Comparison of ENCODE assay signal across 8 cellular contexts in the genomic region with DNA sequence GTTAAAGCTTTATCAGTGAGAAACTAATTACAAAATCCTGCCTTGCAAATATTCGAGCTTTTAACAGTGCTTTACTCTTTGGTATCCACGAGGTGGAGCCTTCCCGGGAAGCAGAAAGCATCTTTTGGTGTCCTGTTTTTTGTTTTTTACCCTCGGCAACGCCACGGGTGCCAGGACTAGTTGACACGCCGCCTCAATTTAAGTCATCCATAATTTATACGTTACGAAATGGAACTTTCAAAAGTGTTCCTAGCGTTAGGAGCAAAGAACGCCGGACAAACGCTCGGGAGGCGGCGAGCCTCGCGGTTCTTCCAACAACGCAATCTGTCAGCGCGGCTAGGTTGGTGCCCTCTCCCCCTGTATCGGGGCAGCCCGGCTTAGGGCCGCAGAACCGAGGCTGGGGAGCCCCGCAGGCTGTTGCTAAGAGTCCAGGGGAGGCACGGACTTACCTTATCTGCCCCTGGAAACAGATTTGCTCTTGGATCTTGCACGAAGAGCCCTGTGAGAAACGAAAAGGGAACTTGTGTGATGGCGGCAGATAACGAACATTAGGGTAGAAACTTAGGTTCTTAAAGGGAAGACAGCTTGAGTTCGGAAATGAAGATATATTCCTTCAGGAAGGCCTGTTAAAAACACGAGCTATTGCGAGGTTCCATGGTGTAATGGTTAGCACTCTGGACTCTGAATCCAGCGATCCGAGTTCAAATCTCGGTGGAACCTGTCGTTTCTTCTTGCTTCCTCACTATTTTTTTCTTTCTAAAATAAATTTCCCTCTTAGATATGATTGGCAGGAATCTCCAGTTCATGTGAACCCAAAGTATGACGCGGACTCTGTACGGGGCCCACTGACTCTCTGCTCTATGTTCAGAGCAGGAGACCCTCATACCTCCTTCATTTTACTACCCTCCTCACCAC. TPM values are rescaled to one million over a fixed set of nuclear protein-coding genes. Genes with fewer than 3 reads are reported as not detected.
DNase-seq lines count a peak whose midpoint lies in the region; ATAC-seq, FAIRE-seq and TF ChIP-seq lines count a peak whose summit lies in the region.

No MANE protein-coding gene starts in this region.

- peak overlapping the region; percentile 90 for H3K4me2 ChIP-seq in neural cell (ENCODE audit: low read length)

- peak overlapping the region; percentile 80 for H3K4me3 ChIP-seq in Jurkat, Clone E6-1 (ENCODE audit: low read length)
- peak overlapping the region; percentile 72 for H3K4me3 ChIP-seq in fibroblast of villous mesenchyme (ENCODE audit: low read depth, low read length)
- H3K4me3 ChIP-seq in neural cell (ENCODE audit: low read length): peak overlapping the region; percentile 97

- no peak for TF ChIP-seq EP300 in neural cell (conservative IDR thresholded peaks at IDR 0.05; ENCODE audit: poor library complexity, severe bottlenecking)

- TF ChIP-seq RAD21 in neural cell (conservative IDR thresholded peaks at IDR 0.05): peak; percentile 73

- no peaks in the 10 kb centered on the region for H4K20me1 ChIP-seq in neural cell (ENCODE audit: insufficient read depth)

- DNase-seq in Caki2 (ENCODE audit: low read depth) (peak; percentile 87), RCC 7860 (ENCODE audit: low spot score) (peak; percentile 78), fibroblast of villous mesenchyme (ENCODE audit: low read depth) (peak; percentile 90), superior temporal gyrus (ENCODE audit: extremely low spot score) (peak; percentile 93)
- DNase-seq in Jurkat, Clone E6-1 (ENCODE audit: low read depth, low spot score): peak; percentile 87
- DNase-seq in activated effector memory CD4-positive, alpha-beta T cell treated with anti-CD3 and anti-CD28 coated beads, Interleukin-2, amount 50 U/mL, for 16 hours: peak; percentile 80

- H3K9me2 ChIP-seq in neural cell (ENCODE audit: insufficient read depth, low read length): no peaks in the 10 kb centered on the region

- peak overlapping the region; percentile 66 for H3K9ac ChIP-seq in neural cell (ENCODE audit: low read length)

- no peaks in the 10 kb centered on the region for H3K36me3 ChIP-seq in neural cell (ENCODE audit: insufficient read depth, low read length)

- H3K79me2 ChIP-seq in neural cell (replicated peaks; ENCODE audit: insufficient read depth, low read length): no peaks in the 10 kb centered on the region

- peak; percentile 72 for ATAC-seq in GM21390 (IDR thresholded peaks at IDR 0.05; ENCODE audit: unreplicated experiment)

- H3K9me3 ChIP-seq in neural cell (ENCODE audit: low read length): no peaks in the 10 kb centered on the region

- H3K27me3 ChIP-seq in neural cell (ENCODE audit: insufficient read depth, low read depth, low read length): peaks cover 31% of the 10 kb centered on the region

- H3K27ac ChIP-seq in neural cell (ENCODE audit: low read length): no peak overlapping the region

- in situ Hi-C loops in Caki2 (cut with HindIII; ENCODE audit: low pct_unique_long_range_greater_than_20kb, low sequenced_read_pairs): no loop called here

- FAIRE-seq in RCC 7860 (lab: Jason Lieb, UNC): peak; percentile 20

- peak overlapping the region; percentile 97 for H2AFZ ChIP-seq in neural cell (ENCODE audit: low read depth, low read length)

- TF ChIP-seq CTCF in fibroblast of villous mesenchyme (IDR thresholded peaks at IDR 0.05; ENCODE audit: insufficient read depth, low read depth, low read length): peak; percentile 76
- TF ChIP-seq CTCF in neural cell (IDR thresholded peaks at IDR 0.05; ENCODE audit: poor library complexity, severe bottlenecking): peak; percentile 90

- no peaks in the 10 kb centered on the region for H3F3A ChIP-seq in neural cell (ENCODE audit: insufficient read depth, low read length, poor library complexity, severe bottlenecking)

TF ChIP-seq in neural cell, 6 proteins besides CTCF, POLR2A, EP300 and RAD21:
- TF ChIP-seq POLR2AphosphoS5 (IDR thresholded peaks at IDR 0.05) (no peak), MXI1 (conservative IDR thresholded peaks at IDR 0.05; ENCODE audit: poor library complexity, severe bottlenecking) (peak; percentile 55), TAF1 (IDR thresholded peaks at IDR 0.05; ENCODE audit: low read depth) (no peak), SMC3 (conservative IDR thresholded peaks at IDR 0.05; ENCODE audit: poor library complexity) (peak; percentile 91), EZH2 (IDR thresholded peaks at IDR 0.05; ENCODE audit: borderline replicate concordance, insufficient read depth, low read length, poor library complexity, severe bottlenecking) (no peak)
- TF ChIP-seq, protein P1, sequence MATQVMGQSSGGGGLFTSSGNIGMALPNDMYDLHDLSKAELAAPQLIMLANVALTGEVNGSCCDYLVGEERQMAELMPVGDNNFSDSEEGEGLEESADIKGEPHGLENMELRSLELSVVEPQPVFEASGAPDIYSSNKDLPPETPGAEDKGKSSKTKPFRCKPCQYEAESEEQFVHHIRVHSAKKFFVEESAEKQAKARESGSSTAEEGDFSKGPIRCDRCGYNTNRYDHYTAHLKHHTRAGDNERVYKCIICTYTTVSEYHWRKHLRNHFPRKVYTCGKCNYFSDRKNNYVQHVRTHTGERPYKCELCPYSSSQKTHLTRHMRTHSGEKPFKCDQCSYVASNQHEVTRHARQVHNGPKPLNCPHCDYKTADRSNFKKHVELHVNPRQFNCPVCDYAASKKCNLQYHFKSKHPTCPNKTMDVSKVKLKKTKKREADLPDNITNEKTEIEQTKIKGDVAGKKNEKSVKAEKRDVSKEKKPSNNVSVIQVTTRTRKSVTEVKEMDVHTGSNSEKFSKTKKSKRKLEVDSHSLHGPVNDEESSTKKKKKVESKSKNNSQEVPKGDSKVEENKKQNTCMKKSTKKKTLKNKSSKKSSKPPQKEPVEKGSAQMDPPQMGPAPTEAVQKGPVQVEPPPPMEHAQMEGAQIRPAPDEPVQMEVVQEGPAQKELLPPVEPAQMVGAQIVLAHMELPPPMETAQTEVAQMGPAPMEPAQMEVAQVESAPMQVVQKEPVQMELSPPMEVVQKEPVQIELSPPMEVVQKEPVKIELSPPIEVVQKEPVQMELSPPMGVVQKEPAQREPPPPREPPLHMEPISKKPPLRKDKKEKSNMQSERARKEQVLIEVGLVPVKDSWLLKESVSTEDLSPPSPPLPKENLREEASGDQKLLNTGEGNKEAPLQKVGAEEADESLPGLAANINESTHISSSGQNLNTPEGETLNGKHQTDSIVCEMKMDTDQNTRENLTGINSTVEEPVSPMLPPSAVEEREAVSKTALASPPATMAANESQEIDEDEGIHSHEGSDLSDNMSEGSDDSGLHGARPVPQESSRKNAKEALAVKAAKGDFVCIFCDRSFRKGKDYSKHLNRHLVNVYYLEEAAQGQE (IDR thresholded peaks at IDR 0.05; ENCODE audit: borderline replicate concordance): peak; percentile 25

RNA-seq across cellular contexts. Expression of gene ZNF184, which starts 46.2 kb away (rescaled TPM):
- 13.2 and 13.8 TPM in 2 replicates for total RNA-seq in Caki2 (2014; rRNA removed; shearing (Covaris generic); ENCODE audit: low replicate concordance)
- 10.3 TPM for polyA plus RNA-seq in Jurkat, Clone E6-1 (2012; ENCODE audit: insufficient read depth, insufficient read length)
- 6.9 and 7.1 TPM in 2 replicates for total RNA-seq in fibroblast of villous mesenchyme
- polyA plus RNA-seq in neural cell: 16.4 and 20.1 TPM in 2 replicates
- 40.4 and 42.6 TPM in 2 replicates for polyA minus RNA-seq in neural cell
